In genomic region chr15:80856809-80857377, GRCh38 we compare ENCODE assay signal across 9 cellular contexts.
A peak's percentile ranks its signal among the peaks of the same experiment; 100 is the strongest.
DNase-seq lines count a peak whose midpoint lies in the region; ATAC-seq and TF ChIP-seq lines count a peak whose summit lies in the region.
"Had no signal": no experiment of that assay in that cellular context is flagged by ENCODE, and none has a peak within 500 bp of the region (broad histone marks: within the 10 kb centered on the region; RNA-seq: fewer than 3 reads in every experiment).

No MANE protein-coding gene starts in this region.

- ATAC-seq in HG02981 (IDR thresholded peaks at IDR 0.05; ENCODE audit: unreplicated experiment) (no peak), GM19023 (IDR thresholded peaks at IDR 0.05; ENCODE audit: unreplicated experiment) (no peak)
- ATAC-seq: stimulated activated effector memory CD8-positive, alpha-beta T cell treated with anti-CD3 and anti-CD28 coated beads, Interleukin-12 subunit alpha, Interleukin-12 subunit beta, amount 100 ng/mL, for 72 hours had no signal

- H3K4me2 ChIP-seq in osteoblast (ENCODE audit: insufficient read depth, low read length): no peak overlapping the region

- no peaks in the 10 kb centered on the region for H3K79me2 ChIP-seq in osteoblast (ENCODE audit: insufficient read depth, low read length)

- in situ Hi-C loops in G401 (cut with HindIII; ENCODE audit: low sequenced_read_pairs): no loop called here

- H2AFZ ChIP-seq in osteoblast (ENCODE audit: low read length): no peak overlapping the region

- TF ChIP-seq CTCF in fibroblast of pulmonary artery (IDR thresholded peaks at IDR 0.05; ENCODE audit: low read length, missing control alignments): no peak
- TF ChIP-seq CTCF in osteoblast (IDR thresholded peaks at IDR 0.05; ENCODE audit: extremely low read depth, low read depth, low read length): no peak

- H3K9me3 ChIP-seq in osteoblast (ENCODE audit: low read depth, low read length): no peaks in the 10 kb centered on the region

- H3K4me3 ChIP-seq in fibroblast of pulmonary artery (replicated peaks; ENCODE audit: low read depth, low read length) (no peak overlapping the region), osteoblast (ENCODE audit: insufficient read depth, low read length) (no peak overlapping the region)

- no peaks in the 10 kb centered on the region for H3K27me3 ChIP-seq in osteoblast (ENCODE audit: insufficient read depth, low read length)

- peaks cover 65% of the 10 kb centered on the region for H4K20me1 ChIP-seq in osteoblast (ENCODE audit: insufficient read depth, low read length)

- no peak overlapping the region for H3K27ac ChIP-seq in osteoblast (ENCODE audit: low read depth, low read length)

- DNase-seq in G401 (ENCODE audit: low spot score): peak; percentile 95
- DNase-seq in NCI-H345 treated with DMSO at 0.1 percent for 48 hours (lab: John Stamatoyannopoulos, UW; ENCODE audit: unreplicated experiment): peak; percentile 44
- peak; percentile 13 for DNase-seq in fibroblast of pulmonary artery (ENCODE audit: low read depth)
- DNase-seq in pons (ENCODE audit: low spot score): peak; percentile 43
- no peak for DNase-seq in osteoblast (ENCODE audit: insufficient read length, low spot score, missing footprints)
- no peak for DNase-seq in NCI-H1436 (lab: John Stamatoyannopoulos, UW)

- peaks cover 8% of the 10 kb centered on the region for H3K4me1 ChIP-seq in osteoblast (ENCODE audit: insufficient read depth, low read length)

- H3K36me3 ChIP-seq in osteoblast (ENCODE audit: insufficient read depth, low read length): peaks cover 69% of the 10 kb centered on the region

Comparison
In these comparisons a context has a peak if more than half of its experiments do, and no peak if none do; other contexts are left out.
1. DNase-seq: peak in G401 (single experiment), NCI-H345 treated with DMSO at 0.1 percent for 48 hours (single experiment), fibroblast of pulmonary artery (single experiment) and pons (single experiment); none in osteoblast (single experiment) and NCI-H1436 (single experiment).